ENCODE assay signal across 8 cellular contexts in the genomic region with DNA sequence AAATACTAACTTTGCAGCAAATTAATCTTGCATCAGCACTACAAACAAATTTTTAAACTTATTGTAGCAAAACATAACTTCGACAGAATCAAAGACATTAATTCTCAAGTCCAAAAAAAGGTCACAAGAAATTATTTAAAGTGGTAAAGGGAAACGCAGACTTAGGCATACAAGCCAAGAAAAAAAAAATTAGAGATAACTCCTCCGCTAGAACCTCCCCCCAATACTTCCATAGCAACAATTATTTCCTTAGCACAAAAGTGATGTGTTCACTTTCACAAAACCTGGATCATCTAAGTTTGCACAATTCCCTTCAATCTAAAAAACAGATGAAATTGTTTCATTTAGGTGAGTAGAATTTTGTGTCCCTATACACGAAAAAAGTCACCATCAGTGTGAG. TPM values are rescaled to one million over a fixed set of nuclear protein-coding genes. Genes with fewer than 3 reads are reported as not detected.
A peak's percentile ranks its signal among the peaks of the same experiment; 100 is the strongest.
DNase-seq lines count a peak whose midpoint lies in the region; ATAC-seq and TF ChIP-seq lines count a peak whose summit lies in the region.

No MANE protein-coding gene starts in this region.

- TF ChIP-seq POLR2A in upper lobe of left lung (IDR thresholded peaks at IDR 0.05), result no peak

- H3K4me3 Mint-ChIP-seq in activated naive CD4-positive, alpha-beta T cell treated with anti-CD3 and anti-CD28 coated beads for 36 hours, result peak overlapping the region; percentile 100

- peak overlapping the region; percentile 72 for H3K4me3 ChIP-seq in astrocyte of the cerebellum (ENCODE audit: low read depth, low read length)
- H3K4me3 ChIP-seq in lower lobe of right lung, result peak overlapping the region; percentile 99
- peak overlapping the region in 3 of 4 donors; percentile 91 to 99 (median 99) for H3K4me3 ChIP-seq in upper lobe of left lung

- TF ChIP-seq CTCF in astrocyte of the cerebellum (IDR thresholded peaks at IDR 0.05; ENCODE audit: low read depth, low read length, missing control alignments) (no peak), lower lobe of right lung (IDR thresholded peaks at IDR 0.05) (no peak), upper lobe of left lung (IDR thresholded peaks at IDR 0.05) (no peak)

- TF ChIP-seq EP300 in upper lobe of left lung (IDR thresholded peaks at IDR 0.05), result no peak

- in situ Hi-C loops in astrocyte of the cerebellum (cut with HindIII; ENCODE audit: low sequenced_read_pairs), result no loop called here

- 9 to 13% methylated on average over 4 of the region's 4 CpGs for WGBS in upper lobe of left lung, 2 donors

- H3K9me3 Mint-ChIP-seq in activated naive CD4-positive, alpha-beta T cell treated with anti-CD3 and anti-CD28 coated beads for 36 hours, result no peaks in the 10 kb centered on the region

- DNase-seq in activated naive CD4-positive, alpha-beta T cell treated with anti-CD3 and anti-CD28 coated beads for 36 hours, result no peak
- DNase-seq in activated naive CD4-positive, alpha-beta T cell (lab: John Stamatoyannopoulos, UW), result no peak
- DNase-seq in astrocyte of the cerebellum (ENCODE audit: low read depth), result no peak
- DNase-seq in lower lobe of right lung, result no peak
- no peak for DNase-seq in upper lobe of left lung
- DNase-seq in dedifferentiated amniotic fluid mesenchymal stem cell (ENCODE audit: extremely low spot score), result no peak
- DNase-seq in amniotic stem cell (lab: John Stamatoyannopoulos, UW), result no peak

- H3K27me3 ChIP-seq in lower lobe of right lung (ENCODE audit: low read depth) (no peaks in the 10 kb centered on the region), upper lobe of left lung (no peaks in the 10 kb centered on the region)

- H3K27ac ChIP-seq in lower lobe of right lung (no peak overlapping the region), upper lobe of left lung (peak overlapping the region; percentile 94 to 98 (median 96))

- intact Hi-C loops in activated naive CD4-positive, alpha-beta T cell treated with anti-CD3 and anti-CD28 coated beads for 36 hours (cut with micrococcal nuclease), result loop anchor here (1.0 to 2.0 kb wide), 2 partner anchors 32 to 51 kb away; no protein-coding TSS in a partner anchor
- intact Hi-C loops in lower lobe of right lung (cut with DNase I), result no loop called here

- no peaks in the 10 kb centered on the region for H3K9me3 ChIP-seq in lower lobe of right lung
- H3K9me3 ChIP-seq in upper lobe of left lung, result no peaks in the 10 kb centered on the region

- peaks cover 21% of the 10 kb centered on the region for H3K36me3 Mint-ChIP-seq in activated naive CD4-positive, alpha-beta T cell treated with anti-CD3 and anti-CD28 coated beads for 36 hours (ENCODE audit: low read depth)

- CTCF ChIA-PET in activated naive CD4-positive, alpha-beta T cell treated with anti-CD3 and anti-CD28 coated beads for 36 hours (lab: Charles Lee), result interaction anchor here (0.6 to 1.6 kb wide), 4 partner anchors 9 to 85 kb away, joined by 3 to 8 read pairs (median 4); no protein-coding TSS in a partner anchor

- peaks cover 18% of the 10 kb centered on the region for H3K4me1 Mint-ChIP-seq in activated naive CD4-positive, alpha-beta T cell treated with anti-CD3 and anti-CD28 coated beads for 36 hours (ENCODE audit: low read depth)

- no peaks in the 10 kb centered on the region for H3K27me3 Mint-ChIP-seq in activated naive CD4-positive, alpha-beta T cell treated with anti-CD3 and anti-CD28 coated beads for 36 hours (ENCODE audit: low read depth)

- peaks cover 24% of the 10 kb centered on the region for H3K4me1 ChIP-seq in lower lobe of right lung
- peaks cover 10 to 30% (median 13%) of the 10 kb centered on the region in 4 donors for H3K4me1 ChIP-seq in upper lobe of left lung

- H3K36me3 ChIP-seq in lower lobe of right lung (no peaks in the 10 kb centered on the region), upper lobe of left lung (no peaks in the 10 kb centered on the region)

- ATAC-seq in lower lobe of right lung (no peak), upper lobe of left lung (ENCODE audit: low FRiP score in 2 of 2) (no peak), HG03521 (IDR thresholded peaks at IDR 0.05; ENCODE audit: unreplicated experiment) (no peak)

- H3K27ac Mint-ChIP-seq in activated naive CD4-positive, alpha-beta T cell treated with anti-CD3 and anti-CD28 coated beads for 36 hours, result peak overlapping the region; percentile 99

RNA-seq across cellular contexts. Expression of a gene that starts 1.1 kb away (rescaled TPM):
- total RNA-seq in activated naive CD4-positive, alpha-beta T cell treated with anti-CD3 and anti-CD28 coated beads for 36 hours, result 10 to 100 TPM; 53.7 to 54.6 TPM
- total RNA-seq in lower lobe of right lung (46.2 TPM), upper lobe of left lung (100 to 1,000 TPM in 2 of 6 donors, 10 to 100 TPM in 4; 34.7 to 139 (median 56.4) TPM)
